In the genomic region with DNA sequence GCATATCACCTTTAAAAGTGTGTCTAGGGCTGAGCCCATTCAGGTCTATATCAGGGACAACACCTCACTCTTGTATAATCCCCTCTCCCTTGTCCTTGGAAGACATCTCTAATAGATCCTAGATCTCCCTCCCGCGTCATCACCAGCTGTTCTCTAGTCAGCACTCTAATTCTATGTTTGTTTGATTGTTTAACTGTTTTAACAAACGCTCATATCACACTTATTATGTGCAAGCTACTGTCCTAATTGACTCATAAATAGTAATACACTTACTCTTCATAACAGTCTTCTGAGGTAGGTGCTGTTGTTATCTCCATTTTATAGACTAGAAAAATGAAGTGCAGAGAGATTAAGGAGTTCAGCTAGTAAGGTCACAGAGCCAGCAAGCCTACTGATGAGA, we compare ENCODE assay signal across 9 cellular contexts. TPM values are rescaled to one million over a fixed set of nuclear protein-coding genes. Genes with fewer than 3 reads are reported as not detected.
DNase-seq lines count a peak whose midpoint lies in the region; ATAC-seq and TF ChIP-seq lines count a peak whose summit lies in the region.
"Had no signal": no experiment of that assay in that cellular context is flagged by ENCODE, and none has a peak within 500 bp of the region (broad histone marks: within the 10 kb centered on the region; RNA-seq: fewer than 3 reads in every experiment).

No MANE protein-coding gene starts in this region.

- H3K4me1 ChIP-seq in right lobe of liver (peaks cover 0 to 5% (median 0%) of the 10 kb centered on the region in 4 donors), colonic mucosa (no peaks in the 10 kb centered on the region)

- H3K9me3 ChIP-seq in right lobe of liver = no peaks in the 10 kb centered on the region
- H3K9me3 ChIP-seq in colonic mucosa = no peaks in the 10 kb centered on the region

- no peak overlapping the region for H3K9ac ChIP-seq in colonic mucosa (ENCODE audit: low read depth in 2 of 2, low read length in 2 of 2)

- intact Hi-C loops in right lobe of liver (cut with DNase I) (no loop called here), colonic mucosa (cut with DNase I) (loop anchor here (10.0 kb wide), 1 partner anchor 688 kb away; no protein-coding TSS in a partner anchor)

- no peak for DNase-seq in activated CD8-positive, alpha-beta memory T cell treated with anti-CD3 and anti-CD28 coated beads, Interleukin-2, amount 10 ng/mL, durations not matched to agents 7 days and 5 days
- no peak for DNase-seq in activated CD8-positive, alpha-beta memory T cell treated with anti-CD3 and anti-CD28 coated beads, Interleukin-2, amount 50 U/mL, for 4 hours
- peak; percentile 87 for DNase-seq in NCI-H82 treated with DMSO at 0.1 percent for 48 hours (lab: John Stamatoyannopoulos, UW; ENCODE audit: unreplicated experiment)
- DNase-seq in stimulated activated naive CD8-positive, alpha-beta T cell treated with anti-CD3 and anti-CD28 coated beads, Interleukin-15, Interleukin-2, amounts not matched to agents 100 U/mL and 50 U/mL, for 24 hours = no peak
- DNase-seq in right lobe of liver = no peak
- DNase-seq in colonic mucosa = no peak
- DNase-seq in stimulated activated naive CD4-positive, alpha-beta T cell (lab: John Stamatoyannopoulos, UW) = no peak

- no peak for TF ChIP-seq POLR2A in right lobe of liver (IDR thresholded peaks at IDR 0.05)

- 67% methylated on average over 3 of the region's 3 CpGs for WGBS in right lobe of liver (ENCODE audit: insufficient coverage, low coverage, low lambda C conversion rate, missing lambda C conversion rate)

- no peak overlapping the region for H3K4me3 Mint-ChIP-seq in activated CD8-positive, alpha-beta memory T cell treated with anti-CD3 and anti-CD28 coated beads, Interleukin-2, amount 10 ng/mL, durations not matched to agents 7 days and 5 days
- H3K4me3 Mint-ChIP-seq: brain had no signal

- H3K36me3 Mint-ChIP-seq in activated CD8-positive, alpha-beta memory T cell treated with anti-CD3 and anti-CD28 coated beads, Interleukin-2, amount 10 ng/mL, durations not matched to agents 7 days and 5 days = peaks cover 11% of the 10 kb centered on the region
- H3K36me3 Mint-ChIP-seq: brain had no signal

- peak overlapping the region; percentile 53 for H3K27ac Mint-ChIP-seq in activated CD8-positive, alpha-beta memory T cell treated with anti-CD3 and anti-CD28 coated beads, Interleukin-2, amount 10 ng/mL, durations not matched to agents 7 days and 5 days

- TF ChIP-seq CTCF in right lobe of liver (IDR thresholded peaks at IDR 0.05) = no peak
- no peak for TF ChIP-seq CTCF in colonic mucosa (IDR thresholded peaks at IDR 0.05)

- H3K4me1 Mint-ChIP-seq in activated CD8-positive, alpha-beta memory T cell treated with anti-CD3 and anti-CD28 coated beads, Interleukin-2, amount 10 ng/mL, durations not matched to agents 7 days and 5 days = peaks cover 33% of the 10 kb centered on the region

- CTCF ChIA-PET in activated CD8-positive, alpha-beta memory T cell treated with anti-CD3 and anti-CD28 coated beads, Interleukin-2, amount 10 ng/mL, durations not matched to agents 7 days and 5 days (lab: Charles Lee) = interaction anchor here (0.9 to 12.0 kb wide), 39 partner anchors 9 to 697 kb away, joined by 3 to 109 read pairs (median 7); partner anchors contain the start of gene ACVR1C

- ATAC-seq in activated CD8-positive, alpha-beta memory T cell treated with anti-CD3 and anti-CD28 coated beads, Interleukin-2, amount 10 ng/mL, durations not matched to agents 7 days and 5 days = no peak
- peak; percentile 29 for ATAC-seq in HG02678 (IDR thresholded peaks at IDR 0.05; ENCODE audit: unreplicated experiment)
- peak; percentile 11 for ATAC-seq in stimulated activated naive CD8-positive, alpha-beta T cell treated with anti-CD3 and anti-CD28 coated beads, Interleukin-15, Interleukin-2, amounts not matched to agents 100 U/mL and 50 U/mL, for 24 hours
- ATAC-seq in right lobe of liver = no peak

- H3K36me3 ChIP-seq in right lobe of liver = no peaks in the 10 kb centered on the region
- no peaks in the 10 kb centered on the region for H3K36me3 ChIP-seq in colonic mucosa

- H3K4me3 ChIP-seq in right lobe of liver (no peak overlapping the region), colonic mucosa (no peak overlapping the region)

- no peaks in the 10 kb centered on the region for H3K9me3 Mint-ChIP-seq in activated CD8-positive, alpha-beta memory T cell treated with anti-CD3 and anti-CD28 coated beads, Interleukin-2, amount 10 ng/mL, durations not matched to agents 7 days and 5 days (ENCODE audit: low read depth)
- H3K9me3 Mint-ChIP-seq: brain had no signal

- H3K27me3 Mint-ChIP-seq in activated CD8-positive, alpha-beta memory T cell treated with anti-CD3 and anti-CD28 coated beads, Interleukin-2, amount 10 ng/mL, durations not matched to agents 7 days and 5 days = no peaks in the 10 kb centered on the region

- H3K27ac ChIP-seq in right lobe of liver (no peak overlapping the region), colonic mucosa (no peak overlapping the region)

- H3K27me3 ChIP-seq in right lobe of liver (no peaks in the 10 kb centered on the region), colonic mucosa (no peaks in the 10 kb centered on the region)

RNA-seq across cellular contexts. Expression of gene ERMN, which starts 1.6 kb away (rescaled TPM):
- total RNA-seq in activated CD8-positive, alpha-beta memory T cell treated with anti-CD3 and anti-CD28 coated beads, Interleukin-2, amount 10 ng/mL, durations not matched to agents 7 days and 5 days = 1 to 10 TPM; 2.9 to 3.7 TPM
- total RNA-seq in right lobe of liver (1 to 10 TPM in 1 of 6 experiments, not detected in 5; 1.3 TPM), colonic mucosa (under 1 TPM; 0.11 to 0.37 TPM)

Comparison
In these comparisons a context has a peak if more than half of its experiments do, and no peak if none do; other contexts are left out.
1. ATAC-seq: peak in HG02678 (single experiment) and stimulated activated naive CD8-positive, alpha-beta T cell treated with anti-CD3 and anti-CD28 coated beads, Interleukin-15, Interleukin-2, amounts not matched to agents 100 U/mL and 50 U/mL, for 24 hours (single experiment); none in activated CD8-positive, alpha-beta memory T cell treated with anti-CD3 and anti-CD28 coated beads, Interleukin-2, amount 10 ng/mL, durations not matched to agents 7 days and 5 days (single experiment) and right lobe of liver (0 of 4).